In the genomic region with DNA sequence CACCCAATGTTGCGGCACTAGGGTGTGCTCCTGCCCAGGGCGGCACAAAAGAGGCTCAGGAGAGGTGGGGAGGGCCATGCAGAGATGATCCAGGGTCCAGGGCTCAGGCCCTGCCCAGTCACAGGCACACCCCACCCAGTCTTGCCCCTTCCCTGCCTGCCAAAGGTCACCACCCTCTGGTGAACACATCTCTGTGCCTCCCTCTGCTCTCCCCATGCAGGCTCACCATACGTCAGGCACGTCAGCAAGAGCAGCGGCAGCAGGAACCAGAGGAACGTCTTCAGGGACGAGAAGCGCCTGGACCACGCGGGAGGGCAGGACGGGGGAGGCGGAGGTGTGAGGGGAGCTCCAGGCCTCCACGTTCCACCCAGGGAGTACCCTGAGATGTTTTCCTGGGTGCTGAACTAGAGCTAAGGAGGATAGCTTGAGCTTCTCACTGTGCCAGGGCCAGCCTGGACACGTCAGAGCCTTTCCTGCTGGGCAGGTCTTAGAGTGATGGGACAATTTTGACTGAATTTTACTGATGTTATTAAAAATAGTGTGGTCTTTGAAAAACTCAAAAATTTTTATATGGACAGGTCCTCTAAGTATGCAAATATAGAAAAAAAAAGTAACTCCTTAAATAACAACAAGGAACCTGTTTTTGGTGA, we compare ENCODE assay signal across 1 cellular context.
TF ChIP-seq lines count a peak whose summit lies in the region.

No MANE protein-coding gene starts in this region.

TF ChIP-seq in K562, 482 proteins besides CTCF, POLR2A, EP300 and RAD21:
- TF ChIP-seq, protein P1, sequence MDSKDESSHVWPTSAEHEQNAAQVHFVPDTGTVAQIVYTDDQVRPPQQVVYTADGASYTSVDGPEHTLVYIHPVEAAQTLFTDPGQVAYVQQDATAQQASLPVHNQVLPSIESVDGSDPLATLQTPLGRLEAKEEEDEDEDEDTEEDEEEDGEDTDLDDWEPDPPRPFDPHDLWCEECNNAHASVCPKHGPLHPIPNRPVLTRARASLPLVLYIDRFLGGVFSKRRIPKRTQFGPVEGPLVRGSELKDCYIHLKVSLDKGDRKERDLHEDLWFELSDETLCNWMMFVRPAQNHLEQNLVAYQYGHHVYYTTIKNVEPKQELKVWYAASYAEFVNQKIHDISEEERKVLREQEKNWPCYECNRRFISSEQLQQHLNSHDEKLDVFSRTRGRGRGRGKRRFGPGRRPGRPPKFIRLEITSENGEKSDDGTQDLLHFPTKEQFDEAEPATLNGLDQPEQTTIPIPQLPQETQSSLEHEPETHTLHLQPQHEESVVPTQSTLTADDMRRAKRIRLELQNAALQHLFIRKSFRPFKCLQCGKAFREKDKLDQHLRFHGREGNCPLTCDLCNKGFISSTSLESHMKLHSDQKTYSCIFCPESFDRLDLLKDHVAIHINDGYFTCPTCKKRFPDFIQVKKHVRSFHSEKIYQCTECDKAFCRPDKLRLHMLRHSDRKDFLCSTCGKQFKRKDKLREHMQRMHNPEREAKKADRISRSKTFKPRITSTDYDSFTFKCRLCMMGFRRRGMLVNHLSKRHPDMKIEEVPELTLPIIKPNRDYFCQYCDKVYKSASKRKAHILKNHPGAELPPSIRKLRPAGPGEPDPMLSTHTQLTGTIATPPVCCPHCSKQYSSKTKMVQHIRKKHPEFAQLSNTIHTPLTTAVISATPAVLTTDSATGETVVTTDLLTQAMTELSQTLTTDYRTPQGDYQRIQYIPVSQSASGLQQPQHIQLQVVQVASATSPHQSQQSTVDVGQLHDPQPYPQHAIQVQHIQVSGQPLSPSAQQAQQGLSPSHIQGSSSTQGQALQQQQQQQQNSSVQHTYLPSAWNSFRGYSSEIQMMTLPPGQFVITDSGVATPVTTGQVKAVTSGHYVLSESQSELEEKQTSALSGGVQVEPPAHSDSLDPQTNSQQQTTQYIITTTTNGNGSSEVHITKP (IDR thresholded peaks at IDR 0.05; ENCODE audit: partially characterized antibody), result no peak
- TF ChIP-seq CXXC5 (CRISPR knock-in tag; IDR thresholded peaks at IDR 0.05) (no peak), RBFOX2 (IDR thresholded peaks at IDR 0.05; ENCODE audit: low read depth, low read length) (peak; percentile 34; the same call in 1 of the 2 replicates), CREM (IDR thresholded peaks at IDR 0.05; ENCODE audit: low read depth) (no peak)
- TF ChIP-seq, protein P2, sequence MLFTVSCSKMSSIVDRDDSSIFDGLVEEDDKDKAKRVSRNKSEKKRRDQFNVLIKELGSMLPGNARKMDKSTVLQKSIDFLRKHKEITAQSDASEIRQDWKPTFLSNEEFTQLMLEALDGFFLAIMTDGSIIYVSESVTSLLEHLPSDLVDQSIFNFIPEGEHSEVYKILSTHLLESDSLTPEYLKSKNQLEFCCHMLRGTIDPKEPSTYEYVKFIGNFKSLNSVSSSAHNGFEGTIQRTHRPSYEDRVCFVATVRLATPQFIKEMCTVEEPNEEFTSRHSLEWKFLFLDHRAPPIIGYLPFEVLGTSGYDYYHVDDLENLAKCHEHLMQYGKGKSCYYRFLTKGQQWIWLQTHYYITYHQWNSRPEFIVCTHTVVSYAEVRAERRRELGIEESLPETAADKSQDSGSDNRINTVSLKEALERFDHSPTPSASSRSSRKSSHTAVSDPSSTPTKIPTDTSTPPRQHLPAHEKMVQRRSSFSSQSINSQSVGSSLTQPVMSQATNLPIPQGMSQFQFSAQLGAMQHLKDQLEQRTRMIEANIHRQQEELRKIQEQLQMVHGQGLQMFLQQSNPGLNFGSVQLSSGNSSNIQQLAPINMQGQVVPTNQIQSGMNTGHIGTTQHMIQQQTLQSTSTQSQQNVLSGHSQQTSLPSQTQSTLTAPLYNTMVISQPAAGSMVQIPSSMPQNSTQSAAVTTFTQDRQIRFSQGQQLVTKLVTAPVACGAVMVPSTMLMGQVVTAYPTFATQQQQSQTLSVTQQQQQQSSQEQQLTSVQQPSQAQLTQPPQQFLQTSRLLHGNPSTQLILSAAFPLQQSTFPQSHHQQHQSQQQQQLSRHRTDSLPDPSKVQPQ (CRISPR knock-in tag; IDR thresholded peaks at IDR 0.05; ENCODE audit: borderline replicate concordance), result no peak
- TF ChIP-seq, protein P3, sequence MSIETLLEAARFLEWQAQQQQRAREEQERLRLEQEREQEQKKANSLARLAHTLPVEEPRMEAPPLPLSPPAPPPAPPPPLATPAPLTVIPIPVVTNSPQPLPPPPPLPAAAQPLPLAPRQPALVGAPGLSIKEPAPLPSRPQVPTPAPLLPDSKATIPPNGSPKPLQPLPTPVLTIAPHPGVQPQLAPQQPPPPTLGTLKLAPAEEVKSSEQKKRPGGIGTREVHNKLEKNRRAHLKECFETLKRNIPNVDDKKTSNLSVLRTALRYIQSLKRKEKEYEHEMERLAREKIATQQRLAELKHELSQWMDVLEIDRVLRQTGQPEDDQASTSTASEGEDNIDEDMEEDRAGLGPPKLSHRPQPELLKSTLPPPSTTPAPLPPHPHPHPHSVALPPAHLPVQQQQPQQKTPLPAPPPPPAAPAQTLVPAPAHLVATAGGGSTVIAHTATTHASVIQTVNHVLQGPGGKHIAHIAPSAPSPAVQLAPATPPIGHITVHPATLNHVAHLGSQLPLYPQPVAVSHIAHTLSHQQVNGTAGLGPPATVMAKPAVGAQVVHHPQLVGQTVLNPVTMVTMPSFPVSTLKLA (conservative IDR thresholded peaks at IDR 0.05), result no peak
